In the genomic region with DNA sequence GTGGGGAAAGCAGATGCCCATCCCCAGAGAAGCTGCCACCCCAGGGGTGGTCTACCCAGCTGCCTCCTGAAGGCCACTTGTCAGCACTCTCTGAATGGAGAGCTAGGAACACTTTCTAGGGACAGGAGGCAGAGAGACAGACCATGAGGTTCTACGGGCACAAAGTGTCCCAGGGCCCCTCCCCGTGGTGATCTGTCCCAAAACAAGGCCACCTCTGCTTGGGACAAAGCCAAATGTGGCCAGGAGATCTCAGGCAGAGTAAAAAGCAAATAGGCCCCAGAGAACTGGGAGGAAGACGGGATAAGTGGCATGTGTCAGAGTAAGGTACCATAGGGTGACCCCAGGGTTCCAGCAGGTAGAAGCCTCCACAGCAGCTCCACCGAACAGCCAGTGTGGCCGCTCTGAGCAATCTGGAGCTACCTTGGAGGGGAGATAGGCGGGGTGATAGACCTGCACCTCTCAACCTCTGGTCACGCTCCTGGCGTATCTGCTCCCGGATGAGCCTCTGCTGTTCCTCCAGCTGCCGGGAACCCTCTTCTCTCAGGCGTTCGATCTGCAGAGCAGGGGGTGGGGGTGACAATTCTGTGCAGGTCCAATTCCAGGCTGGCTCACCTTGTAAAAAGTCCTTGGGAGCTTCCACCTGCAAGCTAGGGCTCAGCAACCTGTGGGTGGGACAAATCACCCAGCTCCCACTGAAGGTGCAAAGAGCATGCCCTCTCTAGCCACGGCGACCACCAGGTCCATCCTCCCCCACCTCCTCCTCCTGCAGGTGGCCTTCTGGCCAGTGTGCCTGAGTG, we compare ENCODE assay signal across 1 cellular context.
A peak's percentile ranks its signal among the peaks of the same experiment; 100 is the strongest.
TF ChIP-seq lines count a peak whose summit lies in the region.

No MANE protein-coding gene starts in this region.

TF ChIP-seq in HepG2, 621 proteins besides CTCF, POLR2A, EP300 and RAD21:
- TF ChIP-seq ZNF263 (CRISPR knock-in tag; IDR thresholded peaks at IDR 0.05) (peak; percentile 66), ZNF44 (CRISPR knock-in tag; IDR thresholded peaks at IDR 0.05) (no peak)
TF ChIP-seq in HepG2: peak in this region for 1.
